ENCODE assay signal across 1 cellular context in genomic region chr19:1774999-1775772, GRCh38.
TF ChIP-seq lines count a peak whose summit lies in the region.

No MANE protein-coding gene starts in this region.

TF ChIP-seq in SK-N-SH treated with all-trans-retinoic acid at 6 μM for 48 hours, 23 proteins besides CTCF, POLR2A, EP300 and RAD21 (continued from another document):
- no peak for TF ChIP-seq CSRNP3 (CRISPR knock-in tag; IDR thresholded peaks at IDR 0.05)
TF ChIP-seq in SK-N-SH treated with all-trans-retinoic acid at 6 μM for 48 hours: peak in this region for 0.
